Comparison of ENCODE assay signal across 15 cellular contexts in genomic region chr1:12410351-12410750, GRCh38.
"Had no signal": no experiment of that assay in that cellular context is flagged by ENCODE, and none has a peak within 500 bp of the region (broad histone marks: within the 10 kb centered on the region; RNA-seq: fewer than 3 reads in every experiment).

No MANE protein-coding gene starts in this region.

- H3K4me3 ChIP-seq: left lung, ovary, SK-N-MC had no signal

- H3K36me3 ChIP-seq: ovary had no signal

- DNase-seq: activated CD4-positive, alpha-beta T cell treated with anti-CD3 and anti-CD28 coated beads, Interleukin-2, amount 50 U/mL, for 4 hours; activated T-cell treated with anti-CD3 and anti-CD28 coated beads for 4 hours; effector CD8-positive, alpha-beta T cell; hippocampal formation; islet precursor cell; left lung; naive B cell; stimulated activated CD4-positive, alpha-beta T cell treated with anti-CD3 and anti-CD28 coated beads, Interleukin-4, amount 100 ng/mL, for 4 hours; stimulated activated naive B cell treated with anti-CD40 and anti-IgM and Interleukin-4, amounts not matched to agents 10 μg/mL and 1 μg/mL and 100 μg/mL, for 72 hours had no signal

- H3K27ac ChIP-seq: left lung, ovary, SK-N-MC had no signal

- H3K27me3 Mint-ChIP-seq: activated naive CD8-positive, alpha-beta T cell; dendritic cell treated with granulocyte-macrophage colony-stimulating factor and Interleukin-4, amounts not matched to agents 40 ng/mL and 50 ng/mL, for 4 days; naive B cell; stimulated activated naive B cell treated with anti-CD40 and anti-IgM and Interleukin-4, amounts not matched to agents 10 μg/mL and 1 μg/mL and 100 μg/mL, for 72 hours had no signal

- H3K27me3 ChIP-seq: left lung, ovary had no signal

- ATAC-seq: sciatic nerve; stimulated activated naive B cell treated with anti-CD40 and anti-IgM and Interleukin-4, amounts not matched to agents 10 μg/mL and 1 μg/mL and 100 μg/mL, for 72 hours had no signal

- H3K9me3 ChIP-seq: left lung had no signal

- H3K27ac Mint-ChIP-seq: dendritic cell treated with granulocyte-macrophage colony-stimulating factor and Interleukin-4, amounts not matched to agents 40 ng/mL and 50 ng/mL, for 4 days; T-helper 2 cell treated with Interferon-gamma antibody and Interleukin-4, amounts not matched to agents 5 μg/mL and 100 μg/mL, for 36 hours had no signal

- H3K4me3 Mint-ChIP-seq: activated naive CD8-positive, alpha-beta T cell; dendritic cell treated with granulocyte-macrophage colony-stimulating factor and Interleukin-4, amounts not matched to agents 40 ng/mL and 50 ng/mL, for 4 days; naive B cell; T-helper 2 cell treated with Interferon-gamma antibody and Interleukin-4, amounts not matched to agents 5 μg/mL and 100 μg/mL, for 36 hours had no signal
